ENCODE assay signal across 1 cellular context in the genomic region with DNA sequence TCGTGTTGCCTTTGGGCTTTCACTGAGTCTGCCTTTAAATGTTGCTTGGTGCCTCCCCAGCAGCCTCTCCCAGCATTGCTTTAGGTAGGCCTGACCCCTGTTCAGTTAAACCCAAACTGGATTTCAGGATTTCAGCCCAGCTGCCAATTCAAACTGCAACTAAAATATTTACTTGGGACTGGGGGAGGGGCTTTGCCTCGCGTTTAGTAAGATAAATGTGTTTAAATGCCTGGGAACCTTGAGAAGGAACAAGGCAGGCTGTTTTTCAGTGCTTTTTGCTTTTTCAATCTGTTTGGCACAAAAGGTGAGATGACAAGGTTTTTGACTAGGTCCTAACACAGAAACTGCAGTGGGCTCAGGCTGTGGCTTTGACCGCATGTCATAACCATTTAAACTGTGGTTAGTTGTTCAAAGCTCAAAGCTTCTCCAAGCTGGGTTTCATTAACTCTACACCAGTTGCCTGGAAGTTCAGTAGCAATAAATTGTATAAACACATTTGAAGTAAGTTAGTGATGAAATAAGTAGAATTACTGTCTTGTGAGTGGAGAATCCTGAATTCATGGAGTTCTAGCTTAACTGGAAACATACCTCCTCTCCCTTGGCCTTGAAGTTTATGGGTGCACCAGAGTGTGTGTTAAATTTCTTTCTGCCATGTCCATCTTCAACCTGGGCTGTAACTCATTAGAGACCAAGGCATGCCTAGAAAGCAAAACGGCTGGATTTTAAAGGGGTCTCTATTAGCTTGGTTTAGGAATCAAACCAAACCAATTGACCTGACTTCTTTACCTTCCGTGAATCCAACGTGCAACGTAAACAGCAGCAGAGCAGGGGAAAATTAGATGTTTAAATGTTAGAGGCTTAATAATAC.
TF ChIP-seq lines count a peak whose summit lies in the region.

No MANE protein-coding gene starts in this region.

TF ChIP-seq in GM12878, 131 proteins besides CTCF, POLR2A, EP300 and RAD21:
- TF ChIP-seq SMC3 (IDR thresholded peaks at IDR 0.05; ENCODE audit: borderline replicate concordance, low read length) (no peak), CHD1 (IDR thresholded peaks at IDR 0.05; ENCODE audit: low read depth, low read length) (no peak), RUNX3 (IDR thresholded peaks at IDR 0.05; ENCODE audit: low read length) (no peak), YY1 (IDR thresholded peaks at IDR 0.05; ENCODE audit: low read depth, low read length) (no peak), SPI1 (IDR thresholded peaks at IDR 0.05; ENCODE audit: borderline replicate concordance, insufficient read depth, low read depth, low read length) (no peak), MTA3 (IDR thresholded peaks at IDR 0.05; ENCODE audit: borderline replicate concordance, low read length) (no peak), ZNF274 (IDR thresholded peaks at IDR 0.05; ENCODE audit: insufficient read depth, insufficient read length) (no peak), ATF7 (IDR thresholded peaks at IDR 0.05; ENCODE audit: low read depth) (no peak), MYB (IDR thresholded peaks at IDR 0.05; ENCODE audit: borderline replicate concordance, low read depth, low read length) (no peak), IKZF2 (IDR thresholded peaks at IDR 0.05) (no peak)
- TF ChIP-seq, protein P1, sequence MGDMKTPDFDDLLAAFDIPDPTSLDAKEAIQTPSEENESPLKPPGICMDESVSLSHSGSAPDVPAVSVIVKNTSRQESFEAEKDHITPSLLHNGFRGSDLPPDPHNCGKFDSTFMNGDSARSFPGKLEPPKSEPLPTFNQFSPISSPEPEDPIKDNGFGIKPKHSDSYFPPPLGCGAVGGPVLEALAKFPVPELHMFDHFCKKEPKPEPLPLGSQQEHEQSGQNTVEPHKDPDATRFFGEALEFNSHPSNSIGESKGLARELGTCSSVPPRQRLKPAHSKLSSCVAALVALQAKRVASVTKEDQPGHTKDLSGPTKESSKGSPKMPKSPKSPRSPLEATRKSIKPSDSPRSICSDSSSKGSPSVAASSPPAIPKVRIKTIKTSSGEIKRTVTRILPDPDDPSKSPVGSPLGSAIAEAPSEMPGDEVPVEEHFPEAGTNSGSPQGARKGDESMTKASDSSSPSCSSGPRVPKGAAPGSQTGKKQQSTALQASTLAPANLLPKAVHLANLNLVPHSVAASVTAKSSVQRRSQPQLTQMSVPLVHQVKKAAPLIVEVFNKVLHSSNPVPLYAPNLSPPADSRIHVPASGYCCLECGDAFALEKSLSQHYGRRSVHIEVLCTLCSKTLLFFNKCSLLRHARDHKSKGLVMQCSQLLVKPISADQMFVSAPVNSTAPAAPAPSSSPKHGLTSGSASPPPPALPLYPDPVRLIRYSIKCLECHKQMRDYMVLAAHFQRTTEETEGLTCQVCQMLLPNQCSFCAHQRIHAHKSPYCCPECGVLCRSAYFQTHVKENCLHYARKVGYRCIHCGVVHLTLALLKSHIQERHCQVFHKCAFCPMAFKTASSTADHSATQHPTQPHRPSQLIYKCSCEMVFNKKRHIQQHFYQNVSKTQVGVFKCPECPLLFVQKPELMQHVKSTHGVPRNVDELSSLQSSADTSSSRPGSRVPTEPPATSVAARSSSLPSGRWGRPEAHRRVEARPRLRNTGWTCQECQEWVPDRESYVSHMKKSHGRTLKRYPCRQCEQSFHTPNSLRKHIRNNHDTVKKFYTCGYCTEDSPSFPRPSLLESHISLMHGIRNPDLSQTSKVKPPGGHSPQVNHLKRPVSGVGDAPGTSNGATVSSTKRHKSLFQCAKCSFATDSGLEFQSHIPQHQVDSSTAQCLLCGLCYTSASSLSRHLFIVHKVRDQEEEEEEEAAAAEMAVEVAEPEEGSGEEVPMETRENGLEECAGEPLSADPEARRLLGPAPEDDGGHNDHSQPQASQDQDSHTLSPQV (IDR thresholded peaks at IDR 0.05) = no peak
TF ChIP-seq in GM12878: peak in this region for 0.
